ENCODE assay signal across 2 cellular contexts in the genomic region with DNA sequence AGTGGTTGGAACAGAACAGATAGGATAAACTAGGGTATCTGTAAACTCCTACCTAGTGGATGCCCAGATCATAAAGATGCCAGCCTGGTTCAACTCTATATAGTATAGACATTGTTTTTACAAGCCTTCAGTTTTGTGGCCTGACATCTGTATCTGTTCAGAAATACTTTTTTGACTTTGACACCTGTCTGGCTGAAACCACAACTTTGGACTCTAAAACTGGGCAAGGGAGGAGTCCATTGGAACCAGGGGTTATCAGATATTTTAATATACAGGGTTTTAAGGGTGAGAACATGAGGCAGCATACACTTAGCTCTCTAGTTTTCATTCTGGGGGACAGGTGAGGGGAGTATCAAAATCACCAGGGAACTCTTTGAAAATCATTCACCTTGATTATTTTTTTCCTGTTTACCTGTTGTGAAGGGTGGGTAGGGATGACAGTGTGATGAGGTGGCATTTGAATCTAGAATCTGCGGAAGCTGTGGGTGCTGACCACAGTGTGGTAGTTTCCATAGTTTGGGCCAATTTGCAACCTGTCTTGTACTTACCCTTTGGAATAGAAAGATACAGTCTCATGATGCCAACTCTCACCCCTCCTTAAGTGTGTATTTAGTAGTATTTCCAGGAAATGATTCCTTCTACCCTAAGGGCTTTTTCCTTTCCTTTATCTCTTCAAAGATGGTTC.
TF ChIP-seq lines count a peak whose summit lies in the region.

No MANE protein-coding gene starts in this region.

TF ChIP-seq in GM23338, 12 proteins besides CTCF, POLR2A, EP300 and RAD21 (continued from another document and continues in another):
- TF ChIP-seq, protein P1, sequence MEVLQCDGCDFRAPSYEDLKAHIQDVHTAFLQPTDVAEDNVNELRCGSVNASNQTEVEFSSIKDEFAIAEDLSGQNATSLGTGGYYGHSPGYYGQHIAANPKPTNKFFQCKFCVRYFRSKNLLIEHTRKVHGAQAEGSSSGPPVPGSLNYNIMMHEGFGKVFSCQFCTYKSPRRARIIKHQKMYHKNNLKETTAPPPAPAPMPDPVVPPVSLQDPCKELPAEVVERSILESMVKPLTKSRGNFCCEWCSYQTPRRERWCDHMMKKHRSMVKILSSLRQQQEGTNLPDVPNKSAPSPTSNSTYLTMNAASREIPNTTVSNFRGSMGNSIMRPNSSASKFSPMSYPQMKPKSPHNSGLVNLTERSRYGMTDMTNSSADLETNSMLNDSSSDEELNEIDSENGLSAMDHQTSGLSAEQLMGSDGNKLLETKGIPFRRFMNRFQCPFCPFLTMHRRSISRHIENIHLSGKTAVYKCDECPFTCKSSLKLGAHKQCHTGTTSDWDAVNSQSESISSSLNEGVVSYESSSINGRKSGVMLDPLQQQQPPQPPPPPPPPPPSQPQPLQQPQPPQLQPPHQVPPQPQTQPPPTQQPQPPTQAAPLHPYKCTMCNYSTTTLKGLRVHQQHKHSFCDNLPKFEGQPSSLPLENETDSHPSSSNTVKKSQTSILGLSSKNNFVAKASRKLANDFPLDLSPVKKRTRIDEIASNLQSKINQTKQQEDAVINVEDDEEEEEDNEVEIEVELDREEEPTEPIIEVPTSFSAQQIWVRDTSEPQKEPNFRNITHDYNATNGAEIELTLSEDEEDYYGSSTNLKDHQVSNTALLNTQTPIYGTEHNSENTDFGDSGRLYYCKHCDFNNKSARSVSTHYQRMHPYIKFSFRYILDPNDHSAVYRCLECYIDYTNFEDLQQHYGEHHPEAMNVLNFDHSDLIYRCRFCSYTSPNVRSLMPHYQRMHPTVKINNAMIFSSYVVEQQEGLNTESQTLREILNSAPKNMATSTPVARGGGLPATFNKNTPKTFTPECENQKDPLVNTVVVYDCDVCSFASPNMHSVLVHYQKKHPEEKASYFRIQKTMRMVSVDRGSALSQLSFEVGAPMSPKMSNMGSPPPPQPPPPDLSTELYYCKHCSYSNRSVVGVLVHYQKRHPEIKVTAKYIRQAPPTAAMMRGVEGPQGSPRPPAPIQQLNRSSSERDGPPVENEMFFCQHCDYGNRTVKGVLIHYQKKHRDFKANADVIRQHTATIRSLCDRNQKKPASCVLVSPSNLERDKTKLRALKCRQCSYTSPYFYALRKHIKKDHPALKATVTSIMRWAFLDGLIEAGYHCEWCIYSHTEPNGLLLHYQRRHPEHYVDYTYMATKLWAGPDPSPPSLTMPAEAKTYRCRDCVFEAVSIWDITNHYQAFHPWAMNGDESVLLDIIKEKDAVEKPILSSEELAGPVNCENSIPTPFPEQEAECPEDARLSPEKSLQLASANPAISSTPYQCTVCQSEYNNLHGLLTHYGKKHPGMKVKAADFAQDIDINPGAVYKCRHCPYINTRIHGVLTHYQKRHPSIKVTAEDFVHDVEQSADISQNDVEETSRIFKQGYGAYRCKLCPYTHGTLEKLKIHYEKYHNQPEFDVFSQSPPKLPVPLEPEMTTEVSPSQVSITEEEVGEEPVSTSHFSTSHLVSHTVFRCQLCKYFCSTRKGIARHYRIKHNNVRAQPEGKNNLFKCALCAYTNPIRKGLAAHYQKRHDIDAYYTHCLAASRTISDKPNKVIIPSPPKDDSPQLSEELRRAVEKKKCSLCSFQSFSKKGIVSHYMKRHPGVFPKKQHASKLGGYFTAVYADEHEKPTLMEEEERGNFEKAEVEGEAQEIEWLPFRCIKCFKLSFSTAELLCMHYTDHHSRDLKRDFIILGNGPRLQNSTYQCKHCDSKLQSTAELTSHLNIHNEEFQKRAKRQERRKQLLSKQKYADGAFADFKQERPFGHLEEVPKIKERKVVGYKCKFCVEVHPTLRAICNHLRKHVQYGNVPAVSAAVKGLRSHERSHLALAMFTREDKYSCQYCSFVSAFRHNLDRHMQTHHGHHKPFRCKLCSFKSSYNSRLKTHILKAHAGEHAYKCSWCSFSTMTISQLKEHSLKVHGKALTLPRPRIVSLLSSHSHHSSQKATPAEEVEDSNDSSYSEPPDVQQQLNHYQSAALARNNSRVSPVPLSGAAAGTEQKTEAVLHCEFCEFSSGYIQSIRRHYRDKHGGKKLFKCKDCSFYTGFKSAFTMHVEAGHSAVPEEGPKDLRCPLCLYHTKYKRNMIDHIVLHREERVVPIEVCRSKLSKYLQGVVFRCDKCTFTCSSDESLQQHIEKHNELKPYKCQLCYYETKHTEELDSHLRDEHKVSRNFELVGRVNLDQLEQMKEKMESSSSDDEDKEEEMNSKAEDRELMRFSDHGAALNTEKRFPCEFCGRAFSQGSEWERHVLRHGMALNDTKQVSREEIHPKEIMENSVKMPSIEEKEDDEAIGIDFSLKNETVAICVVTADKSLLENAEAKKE (CRISPR knock-in tag; IDR thresholded peaks at IDR 0.05), result no peak
- no peak for TF ChIP-seq CREB1 (CRISPR knock-in tag; IDR thresholded peaks at IDR 0.05; ENCODE audit: low read depth)
- no peak for TF ChIP-seq JUNB (IDR thresholded peaks at IDR 0.05; ENCODE audit: unreplicated experiment)
- TF ChIP-seq ZNF331 (CRISPR knock-in tag; IDR thresholded peaks at IDR 0.05; ENCODE audit: low read depth), result no peak
- no peak for TF ChIP-seq ZNF114 (CRISPR knock-in tag; IDR thresholded peaks at IDR 0.05)
- TF ChIP-seq STAT1 (IDR thresholded peaks at IDR 0.05; ENCODE audit: unreplicated experiment), result no peak
- TF ChIP-seq, protein P2, sequence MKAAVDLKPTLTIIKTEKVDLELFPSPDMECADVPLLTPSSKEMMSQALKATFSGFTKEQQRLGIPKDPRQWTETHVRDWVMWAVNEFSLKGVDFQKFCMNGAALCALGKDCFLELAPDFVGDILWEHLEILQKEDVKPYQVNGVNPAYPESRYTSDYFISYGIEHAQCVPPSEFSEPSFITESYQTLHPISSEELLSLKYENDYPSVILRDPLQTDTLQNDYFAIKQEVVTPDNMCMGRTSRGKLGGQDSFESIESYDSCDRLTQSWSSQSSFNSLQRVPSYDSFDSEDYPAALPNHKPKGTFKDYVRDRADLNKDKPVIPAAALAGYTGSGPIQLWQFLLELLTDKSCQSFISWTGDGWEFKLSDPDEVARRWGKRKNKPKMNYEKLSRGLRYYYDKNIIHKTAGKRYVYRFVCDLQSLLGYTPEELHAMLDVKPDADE (IDR thresholded peaks at IDR 0.05), result no peak
- TF ChIP-seq EZH2phosphoT487 (IDR thresholded peaks at IDR 0.05; ENCODE audit: unreplicated experiment), result no peak
- no peak for TF ChIP-seq POLR2AphosphoS5 (IDR thresholded peaks at IDR 0.05; ENCODE audit: low read depth)

TF ChIP-seq in WTC11, 78 proteins besides CTCF, POLR2A, EP300 and RAD21 (continued from another document):
- TF ChIP-seq, protein P3, sequence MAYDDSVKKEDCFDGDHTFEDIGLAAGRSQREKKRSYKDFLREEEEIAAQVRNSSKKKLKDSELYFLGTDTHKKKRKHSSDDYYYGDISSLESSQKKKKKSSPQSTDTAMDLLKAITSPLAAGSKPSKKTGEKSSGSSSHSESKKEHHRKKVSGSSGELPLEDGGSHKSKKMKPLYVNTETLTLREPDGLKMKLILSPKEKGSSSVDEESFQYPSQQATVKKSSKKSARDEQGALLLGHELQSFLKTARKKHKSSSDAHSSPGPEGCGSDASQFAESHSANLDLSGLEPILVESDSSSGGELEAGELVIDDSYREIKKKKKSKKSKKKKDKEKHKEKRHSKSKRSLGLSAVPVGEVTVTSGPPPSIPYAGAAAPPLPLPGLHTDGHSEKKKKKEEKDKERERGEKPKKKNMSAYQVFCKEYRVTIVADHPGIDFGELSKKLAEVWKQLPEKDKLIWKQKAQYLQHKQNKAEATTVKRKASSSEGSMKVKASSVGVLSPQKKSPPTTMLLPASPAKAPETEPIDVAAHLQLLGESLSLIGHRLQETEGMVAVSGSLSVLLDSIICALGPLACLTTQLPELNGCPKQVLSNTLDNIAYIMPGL (CRISPR knock-in tag; IDR thresholded peaks at IDR 0.05), result no peak
- TF ChIP-seq SMAD4 (CRISPR knock-in tag; IDR thresholded peaks at IDR 0.05), result no peak
- no peak for TF ChIP-seq KAT7 (CRISPR knock-in tag; IDR thresholded peaks at IDR 0.05; ENCODE audit: borderline replicate concordance)
- TF ChIP-seq, protein P4, sequence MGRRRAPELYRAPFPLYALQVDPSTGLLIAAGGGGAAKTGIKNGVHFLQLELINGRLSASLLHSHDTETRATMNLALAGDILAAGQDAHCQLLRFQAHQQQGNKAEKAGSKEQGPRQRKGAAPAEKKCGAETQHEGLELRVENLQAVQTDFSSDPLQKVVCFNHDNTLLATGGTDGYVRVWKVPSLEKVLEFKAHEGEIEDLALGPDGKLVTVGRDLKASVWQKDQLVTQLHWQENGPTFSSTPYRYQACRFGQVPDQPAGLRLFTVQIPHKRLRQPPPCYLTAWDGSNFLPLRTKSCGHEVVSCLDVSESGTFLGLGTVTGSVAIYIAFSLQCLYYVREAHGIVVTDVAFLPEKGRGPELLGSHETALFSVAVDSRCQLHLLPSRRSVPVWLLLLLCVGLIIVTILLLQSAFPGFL (CRISPR knock-in tag; IDR thresholded peaks at IDR 0.05; ENCODE audit: borderline replicate concordance), result no peak
- no peak for TF ChIP-seq ATF1 (CRISPR knock-in tag; IDR thresholded peaks at IDR 0.05)
- no peak for TF ChIP-seq SP1 (CRISPR knock-in tag; conservative IDR thresholded peaks at IDR 0.05)
- TF ChIP-seq, protein P5, sequence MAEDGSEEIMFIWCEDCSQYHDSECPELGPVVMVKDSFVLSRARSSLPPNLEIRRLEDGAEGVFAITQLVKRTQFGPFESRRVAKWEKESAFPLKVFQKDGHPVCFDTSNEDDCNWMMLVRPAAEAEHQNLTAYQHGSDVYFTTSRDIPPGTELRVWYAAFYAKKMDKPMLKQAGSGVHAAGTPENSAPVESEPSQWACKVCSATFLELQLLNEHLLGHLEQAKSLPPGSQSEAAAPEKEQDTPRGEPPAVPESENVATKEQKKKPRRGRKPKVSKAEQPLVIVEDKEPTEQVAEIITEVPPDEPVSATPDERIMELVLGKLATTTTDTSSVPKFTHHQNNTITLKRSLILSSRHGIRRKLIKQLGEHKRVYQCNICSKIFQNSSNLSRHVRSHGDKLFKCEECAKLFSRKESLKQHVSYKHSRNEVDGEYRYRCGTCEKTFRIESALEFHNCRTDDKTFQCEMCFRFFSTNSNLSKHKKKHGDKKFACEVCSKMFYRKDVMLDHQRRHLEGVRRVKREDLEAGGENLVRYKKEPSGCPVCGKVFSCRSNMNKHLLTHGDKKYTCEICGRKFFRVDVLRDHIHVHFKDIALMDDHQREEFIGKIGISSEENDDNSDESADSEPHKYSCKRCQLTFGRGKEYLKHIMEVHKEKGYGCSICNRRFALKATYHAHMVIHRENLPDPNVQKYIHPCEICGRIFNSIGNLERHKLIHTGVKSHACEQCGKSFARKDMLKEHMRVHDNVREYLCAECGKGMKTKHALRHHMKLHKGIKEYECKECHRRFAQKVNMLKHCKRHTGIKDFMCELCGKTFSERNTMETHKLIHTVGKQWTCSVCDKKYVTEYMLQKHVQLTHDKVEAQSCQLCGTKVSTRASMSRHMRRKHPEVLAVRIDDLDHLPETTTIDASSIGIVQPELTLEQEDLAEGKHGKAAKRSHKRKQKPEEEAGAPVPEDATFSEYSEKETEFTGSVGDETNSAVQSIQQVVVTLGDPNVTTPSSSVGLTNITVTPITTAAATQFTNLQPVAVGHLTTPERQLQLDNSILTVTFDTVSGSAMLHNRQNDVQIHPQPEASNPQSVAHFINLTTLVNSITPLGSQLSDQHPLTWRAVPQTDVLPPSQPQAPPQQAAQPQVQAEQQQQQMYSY (CRISPR knock-in tag; IDR thresholded peaks at IDR 0.05), result no peak
- no peak for TF ChIP-seq FOXP1 (CRISPR knock-in tag; IDR thresholded peaks at IDR 0.05; ENCODE audit: borderline replicate concordance)
